In genomic region chr1:6423321-6423999, GRCh38 we compare ENCODE assay signal across 2 cellular contexts.
A peak's percentile ranks its signal among the peaks of the same experiment; 100 is the strongest.
TF ChIP-seq lines count a peak whose summit lies in the region.

No MANE protein-coding gene starts in this region.

TF ChIP-seq in Ishikawa, 13 proteins besides CTCF, POLR2A, EP300 and RAD21 (continued from another document):
- TF ChIP-seq, protein P1, sequence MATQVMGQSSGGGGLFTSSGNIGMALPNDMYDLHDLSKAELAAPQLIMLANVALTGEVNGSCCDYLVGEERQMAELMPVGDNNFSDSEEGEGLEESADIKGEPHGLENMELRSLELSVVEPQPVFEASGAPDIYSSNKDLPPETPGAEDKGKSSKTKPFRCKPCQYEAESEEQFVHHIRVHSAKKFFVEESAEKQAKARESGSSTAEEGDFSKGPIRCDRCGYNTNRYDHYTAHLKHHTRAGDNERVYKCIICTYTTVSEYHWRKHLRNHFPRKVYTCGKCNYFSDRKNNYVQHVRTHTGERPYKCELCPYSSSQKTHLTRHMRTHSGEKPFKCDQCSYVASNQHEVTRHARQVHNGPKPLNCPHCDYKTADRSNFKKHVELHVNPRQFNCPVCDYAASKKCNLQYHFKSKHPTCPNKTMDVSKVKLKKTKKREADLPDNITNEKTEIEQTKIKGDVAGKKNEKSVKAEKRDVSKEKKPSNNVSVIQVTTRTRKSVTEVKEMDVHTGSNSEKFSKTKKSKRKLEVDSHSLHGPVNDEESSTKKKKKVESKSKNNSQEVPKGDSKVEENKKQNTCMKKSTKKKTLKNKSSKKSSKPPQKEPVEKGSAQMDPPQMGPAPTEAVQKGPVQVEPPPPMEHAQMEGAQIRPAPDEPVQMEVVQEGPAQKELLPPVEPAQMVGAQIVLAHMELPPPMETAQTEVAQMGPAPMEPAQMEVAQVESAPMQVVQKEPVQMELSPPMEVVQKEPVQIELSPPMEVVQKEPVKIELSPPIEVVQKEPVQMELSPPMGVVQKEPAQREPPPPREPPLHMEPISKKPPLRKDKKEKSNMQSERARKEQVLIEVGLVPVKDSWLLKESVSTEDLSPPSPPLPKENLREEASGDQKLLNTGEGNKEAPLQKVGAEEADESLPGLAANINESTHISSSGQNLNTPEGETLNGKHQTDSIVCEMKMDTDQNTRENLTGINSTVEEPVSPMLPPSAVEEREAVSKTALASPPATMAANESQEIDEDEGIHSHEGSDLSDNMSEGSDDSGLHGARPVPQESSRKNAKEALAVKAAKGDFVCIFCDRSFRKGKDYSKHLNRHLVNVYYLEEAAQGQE (IDR thresholded peaks at IDR 0.05; ENCODE audit: low read depth): no peak
- TF ChIP-seq TEAD4 (IDR thresholded peaks at IDR 0.05): peak; percentile 98

TF ChIP-seq in SK-N-SH treated with all-trans-retinoic acid at 6 μM for 48 hours, 23 proteins besides CTCF, POLR2A, EP300 and RAD21 (continued from another document):
- no peak for TF ChIP-seq POU6F1 (CRISPR knock-in tag; IDR thresholded peaks at IDR 0.05; ENCODE audit: borderline replicate concordance, low read depth)
- no peak for TF ChIP-seq ESRRG (CRISPR knock-in tag; IDR thresholded peaks at IDR 0.05)
- TF ChIP-seq RARB (CRISPR knock-in tag; IDR thresholded peaks at IDR 0.05): no peak
